In the genomic region with DNA sequence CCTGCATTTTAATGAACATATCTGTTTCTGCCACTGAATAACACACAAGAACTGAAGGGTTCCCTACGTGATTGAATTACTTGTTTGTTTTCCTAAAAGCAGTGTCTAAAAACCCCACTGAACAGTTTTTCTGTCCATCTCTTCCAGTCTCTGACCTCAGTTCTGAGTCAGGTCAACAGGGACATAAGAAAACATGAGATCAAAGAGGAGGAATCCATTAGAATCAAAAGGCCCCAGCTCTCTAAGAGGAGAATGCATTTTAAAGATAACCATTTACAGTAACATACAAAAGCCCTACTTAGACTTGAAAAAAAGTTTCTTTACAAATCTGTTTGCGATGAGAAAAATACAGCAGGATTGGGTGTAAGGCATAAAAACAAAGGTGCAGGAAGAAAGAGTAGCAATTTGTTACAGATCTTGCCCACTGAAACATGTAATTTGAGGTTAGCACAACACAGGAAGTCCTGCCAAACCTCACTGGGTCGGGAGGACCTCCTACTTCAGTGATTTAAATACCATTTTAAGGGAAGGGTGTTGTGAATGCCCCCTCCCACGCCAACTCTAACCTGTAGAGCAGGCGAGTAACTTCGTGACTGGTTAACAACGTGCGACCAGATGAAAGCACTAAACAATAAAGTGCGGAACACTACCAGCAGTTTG, we compare ENCODE assay signal across 8 cellular contexts. TPM values are rescaled to one million over a fixed set of nuclear protein-coding genes. Genes with fewer than 3 reads are reported as not detected.
A peak's percentile ranks its signal among the peaks of the same experiment; 100 is the strongest.
DNase-seq lines count a peak whose midpoint lies in the region; ATAC-seq and TF ChIP-seq lines count a peak whose summit lies in the region.

No MANE protein-coding gene starts in this region.

- H3K4me3 ChIP-seq in GM12864 (ENCODE audit: low read depth, low read length) (peak overlapping the region; percentile 80), iPS-18c (ENCODE audit: insufficient read depth, low read depth, low read length) (peak overlapping the region; percentile 74)

- H3K9me3 ChIP-seq in iPS-18c (ENCODE audit: control insufficient read depth, insufficient read depth, low read length), result peaks cover 2% of the 10 kb centered on the region

- intact Hi-C loops in cardiac septum (cut with DNase I), result no loop called here

- DNase-seq in GM12864 (ENCODE audit: low read depth) (peak; percentile 74), KG1 (lab: John Stamatoyannopoulos, UW) (peak; percentile 12), activated T-cell treated with anti-CD3 and anti-CD28 coated beads for 48 hours (ENCODE audit: low read depth) (peak; percentile 49), mucosa of gallbladder (ENCODE audit: low spot score) (no peak), cardiac septum (ENCODE audit: low spot score) (no peak)
- peak; percentile 65 to 70 for DNase-seq in stimulated activated CD8-positive, alpha-beta memory T cell treated with anti-CD3 and anti-CD28 coated beads, Interleukin-7, amount 100 ng/mL, for 4 hours (ENCODE audit: low read depth in 2 of 2)

- ATAC-seq in HG03045 (IDR thresholded peaks at IDR 0.05; ENCODE audit: unreplicated experiment), result no peak

- no peak for TF ChIP-seq CTCF in GM12864 (IDR thresholded peaks at IDR 0.05; ENCODE audit: low read depth, low read length, missing control alignments)

RNA-seq across cellular contexts. Expression of a gene that starts 1.4 kb away (rescaled TPM):
- 8.4 TPM for total RNA-seq in mucosa of gallbladder
- 7.2 TPM for total RNA-seq in cardiac septum

RNA-seq across cellular contexts. Expression of a gene that starts 39.3 kb away (rescaled TPM):
- total RNA-seq in mucosa of gallbladder (not detected), cardiac septum (not detected)

RNA-seq across cellular contexts. Expression of a gene that starts 59.6 kb away (rescaled TPM):
- total RNA-seq in mucosa of gallbladder (1.8 TPM), cardiac septum (0.03 TPM)

Comparison
In these comparisons a context has a peak if more than half of its experiments do, and no peak if none do; other contexts are left out.
1. DNase-seq: peak in GM12864 (single experiment), KG1 (single experiment), activated T-cell treated with anti-CD3 and anti-CD28 coated beads for 48 hours (single experiment) and stimulated activated CD8-positive, alpha-beta memory T cell treated with anti-CD3 and anti-CD28 coated beads, Interleukin-7, amount 100 ng/mL, for 4 hours (2 of 2); none in mucosa of gallbladder (single experiment) and cardiac septum (single experiment).